Comparison of ENCODE assay signal across 9 cellular contexts in the genomic region with DNA sequence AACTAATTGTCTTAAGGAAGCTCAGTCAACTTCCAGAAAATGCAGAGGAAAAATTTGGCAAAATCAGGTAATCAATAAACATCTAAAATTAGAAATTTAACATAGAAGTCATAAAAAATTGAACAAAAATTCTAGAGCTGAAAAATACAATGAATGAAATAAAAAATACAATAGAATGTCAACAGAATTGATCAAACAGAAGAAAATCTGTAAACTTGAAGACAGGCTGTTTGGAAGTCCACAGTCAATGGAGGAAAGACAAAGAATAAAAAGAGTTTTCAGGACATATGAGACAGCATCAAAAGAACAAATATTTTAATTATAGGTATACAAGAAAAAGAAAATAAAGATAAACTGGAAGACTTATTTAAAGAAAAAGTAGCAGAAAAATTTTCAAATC.
"Had no signal": no experiment of that assay in that cellular context is flagged by ENCODE, and none has a peak within 500 bp of the region (broad histone marks: within the 10 kb centered on the region; RNA-seq: fewer than 3 reads in every experiment).

No MANE protein-coding gene starts in this region.

- H3K4me3 ChIP-seq: GM23338 had no signal

- ATAC-seq: GM23338 had no signal

- FAIRE-seq: H1, H54, HTR-8/SVneo had no signal

- H3K27ac ChIP-seq: KMS-11 had no signal

- DNase-seq: H9, HCEC 1CT, IMR-90, KBM-7 had no signal

- H3K4me2 ChIP-seq: GM23338, KMS-11 had no signal

- H3K9ac ChIP-seq: KMS-11 had no signal

- H2AFZ ChIP-seq: GM23338 had no signal
